28 cellular contexts compared by ENCODE assay signal in the genomic region with DNA sequence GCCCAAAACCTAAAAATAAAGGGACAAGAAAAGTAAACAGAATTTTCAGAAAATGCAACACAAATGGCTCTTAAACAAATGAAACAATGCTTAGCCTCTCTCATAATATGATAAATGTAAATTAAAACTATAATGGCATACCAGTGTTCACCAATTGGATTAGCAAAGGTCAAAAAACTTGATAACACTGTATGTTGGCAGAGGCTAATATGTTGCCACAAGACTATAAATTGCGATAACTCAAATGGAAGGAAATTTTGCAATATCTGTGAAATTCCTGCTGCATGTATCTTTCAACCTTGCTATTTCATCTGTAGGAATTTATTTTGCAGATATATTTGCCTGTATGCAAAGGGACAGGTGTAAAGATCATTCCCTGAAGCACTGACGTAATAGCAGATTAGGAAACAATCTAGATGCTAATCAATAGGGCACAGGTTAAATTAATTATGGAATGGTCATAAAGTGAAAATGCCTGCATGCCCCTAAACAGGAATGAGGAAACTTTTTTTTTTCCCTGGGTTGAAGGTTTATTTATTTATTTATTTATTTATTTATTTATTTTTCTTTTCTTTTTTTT.
"Had no signal": no experiment of that assay in that cellular context is flagged by ENCODE, and none has a peak within 500 bp of the region (broad histone marks: within the 10 kb centered on the region; RNA-seq: fewer than 3 reads in every experiment).

No MANE protein-coding gene starts in this region.

- H3K9me3 ChIP-seq: ascending aorta, body of pancreas had no signal

- FAIRE-seq: bronchial epithelial cell, TTC549 had no signal

- H3K9me3 Mint-ChIP-seq: activated B cell treated with CpG ODN at 0.5 μM for 24 hours; activated CD4-positive, alpha-beta T cell treated with anti-CD3 and anti-CD28 coated beads, Interleukin-2, amount 10 ng/mL, durations not matched to agents 24 days and 14 days; activated naive CD4-positive, alpha-beta T cell treated with anti-CD3 and anti-CD28 coated beads, Interleukin-2, amount 50 U/mL, for 24 hours; activated T-cell treated with anti-CD3 and anti-CD28 coated beads, Interleukin-2, amount 50 U/mL, for 24 hours; activated T-helper 1 cell treated with anti-CD3 and anti-CD28 coated beads, Interleukin-12 subunit alpha, Interleukin-12 subunit beta, Interleukin-2, Interleukin-4 antibody, amounts not matched to agents 30 ng/mL and 10 ng/mL and 1 ng/mL, durations not matched to agents 14 hours and 24 hours and 36 hours; T-cell had no signal

- H3K4me1 Mint-ChIP-seq: activated B cell treated with CpG ODN at 0.5 μM for 24 hours; activated CD4-positive, alpha-beta T cell treated with anti-CD3 and anti-CD28 coated beads, Interleukin-2, amount 10 ng/mL, durations not matched to agents 24 days and 14 days; activated CD8-positive, alpha-beta memory T cell treated with anti-CD3 and anti-CD28 coated beads, Interleukin-2, amount 10 ng/mL, durations not matched to agents 7 days and 5 days; activated naive CD4-positive, alpha-beta T cell treated with anti-CD3 and anti-CD28 coated beads, Interleukin-2, amount 50 U/mL, for 24 hours; T-cell had no signal

- H3K27me3 Mint-ChIP-seq: activated CD8-positive, alpha-beta memory T cell treated with anti-CD3 and anti-CD28 coated beads, Interleukin-2, amount 10 ng/mL, durations not matched to agents 7 days and 5 days; activated naive CD4-positive, alpha-beta T cell treated with anti-CD3 and anti-CD28 coated beads, Interleukin-2, amount 50 U/mL, for 24 hours; activated T-cell treated with anti-CD3 and anti-CD28 coated beads, Interleukin-2, amount 50 U/mL, for 24 hours had no signal

- H3K27ac Mint-ChIP-seq: activated B cell treated with CpG ODN at 0.5 μM for 24 hours; activated CD4-positive, alpha-beta T cell treated with anti-CD3 and anti-CD28 coated beads, Interleukin-2, amount 10 ng/mL, durations not matched to agents 24 days and 14 days; activated CD8-positive, alpha-beta memory T cell treated with anti-CD3 and anti-CD28 coated beads, Interleukin-2, amount 10 ng/mL, durations not matched to agents 7 days and 5 days; activated naive CD4-positive, alpha-beta T cell treated with anti-CD3 and anti-CD28 coated beads, Interleukin-2, amount 50 U/mL, for 24 hours; activated T-cell treated with anti-CD3 and anti-CD28 coated beads, Interleukin-2, amount 50 U/mL, for 24 hours; activated T-helper 1 cell treated with anti-CD3 and anti-CD28 coated beads, Interleukin-12 subunit alpha, Interleukin-12 subunit beta, Interleukin-2, Interleukin-4 antibody, amounts not matched to agents 30 ng/mL and 10 ng/mL and 1 ng/mL, durations not matched to agents 14 hours and 24 hours and 36 hours; T-cell had no signal

- H3K36me3 Mint-ChIP-seq: activated CD8-positive, alpha-beta memory T cell treated with anti-CD3 and anti-CD28 coated beads, Interleukin-2, amount 10 ng/mL, durations not matched to agents 7 days and 5 days; activated naive CD4-positive, alpha-beta T cell treated with anti-CD3 and anti-CD28 coated beads, Interleukin-2, amount 50 U/mL, for 24 hours; T-cell had no signal

- H3K36me3 ChIP-seq: ascending aorta had no signal

- DNase-seq: activated B cell treated with CpG ODN at 0.5 μM for 24 hours; activated CD4-positive, alpha-beta T cell treated with anti-CD3 and anti-CD28 coated beads for 1 hour; activated CD4-positive, alpha-beta T cell treated with anti-CD3 and anti-CD28 coated beads, Interleukin-2, amount 10 ng/mL, durations not matched to agents 24 days and 14 days; activated CD4-positive, alpha-beta T cell treated with anti-CD3 and anti-CD28 coated beads, Interleukin-2, amount 50 U/mL, for 48 hours; activated CD8-positive, alpha-beta memory T cell treated with anti-CD3 and anti-CD28 coated beads, Interleukin-2, amount 10 ng/mL, durations not matched to agents 7 days and 5 days; activated effector memory CD4-positive, alpha-beta T cell treated with Interleukin-2 at 50 U/mL for 16 hours; activated naive CD4-positive, alpha-beta T cell; activated T-cell treated with anti-CD3 and anti-CD28 coated beads, Interleukin-2, amount 50 U/mL, for 24 hours; amniotic stem cell; body of pancreas; central memory CD4-positive, alpha-beta T cell; NCI-H1048; NCI-H146; NCI-H2029; NCI-H2107; NCI-H2171 treated with DMSO at 0.1 percent for 48 hours; NCI-H345; NCI-H510A treated with DMSO at 0.1 percent for 48 hours; NCI-H69; SHP77 treated with DMSO at 0.1 percent for 48 hours; T-cell; T-helper 2 cell; T1000 had no signal

- H3K4me3 ChIP-seq: ascending aorta, body of pancreas had no signal

- H3K4me3 Mint-ChIP-seq: activated B cell treated with CpG ODN at 0.5 μM for 24 hours; activated CD4-positive, alpha-beta T cell treated with anti-CD3 and anti-CD28 coated beads, Interleukin-2, amount 10 ng/mL, durations not matched to agents 24 days and 14 days; activated CD8-positive, alpha-beta memory T cell treated with anti-CD3 and anti-CD28 coated beads, Interleukin-2, amount 10 ng/mL, durations not matched to agents 7 days and 5 days; activated naive CD4-positive, alpha-beta T cell treated with anti-CD3 and anti-CD28 coated beads, Interleukin-2, amount 50 U/mL, for 24 hours; activated T-cell treated with anti-CD3 and anti-CD28 coated beads, Interleukin-2, amount 50 U/mL, for 24 hours; activated T-helper 1 cell treated with anti-CD3 and anti-CD28 coated beads, Interleukin-12 subunit alpha, Interleukin-12 subunit beta, Interleukin-2, Interleukin-4 antibody, amounts not matched to agents 30 ng/mL and 10 ng/mL and 1 ng/mL, durations not matched to agents 14 hours and 24 hours and 36 hours; T-cell had no signal

- H3K27me3 ChIP-seq: ascending aorta, body of pancreas had no signal

- H3K27ac ChIP-seq: ascending aorta, body of pancreas had no signal
